ENCODE assay signal across 9 cellular contexts in genomic region chr16:10937068-10937859, GRCh38. TPM values are rescaled to one million over a fixed set of nuclear protein-coding genes. Genes with fewer than 3 reads are reported as not detected.
A peak's percentile ranks its signal among the peaks of the same experiment; 100 is the strongest.
DNase-seq lines count a peak whose midpoint lies in the region; ATAC-seq, FAIRE-seq and TF ChIP-seq lines count a peak whose summit lies in the region.
"Had no signal": no experiment of that assay in that cellular context is flagged by ENCODE, and none has a peak within 500 bp of the region (broad histone marks: within the 10 kb centered on the region; RNA-seq: fewer than 3 reads in every experiment).

No MANE protein-coding gene starts in this region.

- H3K9ac ChIP-seq in astrocyte (ENCODE audit: low read length): no peak overlapping the region

- H3K9me3 Mint-ChIP-seq in activated CD4-positive, alpha-beta T cell treated with anti-CD3 and anti-CD28 coated beads for 36 hours (ENCODE audit: low read depth): no peaks in the 10 kb centered on the region
- H3K9me3 Mint-ChIP-seq in astrocyte (ENCODE audit: unreplicated experiment): no peaks in the 10 kb centered on the region

- intact Hi-C loops in activated CD4-positive, alpha-beta T cell treated with anti-CD3 and anti-CD28 coated beads for 36 hours (cut with DNase I, micrococcal nuclease): no loop called here
- intact Hi-C loops in sciatic nerve (cut with DNase I): no loop called here

- H3K27me3 ChIP-seq in astrocyte (ENCODE audit: insufficient read depth, low read length) (no peaks in the 10 kb centered on the region), H7 (ENCODE audit: control insufficient read depth, insufficient read depth, low read length) (no peaks in the 10 kb centered on the region)

- H3K36me3 Mint-ChIP-seq in activated CD4-positive, alpha-beta T cell treated with anti-CD3 and anti-CD28 coated beads for 36 hours (ENCODE audit: low read depth): peaks cover 43% of the 10 kb centered on the region
- peaks cover 18% of the 10 kb centered on the region for H3K36me3 Mint-ChIP-seq in astrocyte (ENCODE audit: low read depth, unreplicated experiment)

- no peak for ATAC-seq in activated CD4-positive, alpha-beta T cell treated with anti-CD3 and anti-CD28 coated beads for 36 hours
- ATAC-seq in GM19035 (IDR thresholded peaks at IDR 0.05; ENCODE audit: unreplicated experiment) (no peak), sciatic nerve (no peak)

- H3K79me2 ChIP-seq in astrocyte (ENCODE audit: insufficient read depth, low read length): peaks cover 91% of the 10 kb centered on the region

- no peaks in the 10 kb centered on the region for H3K27me3 Mint-ChIP-seq in activated CD4-positive, alpha-beta T cell treated with anti-CD3 and anti-CD28 coated beads for 36 hours
- H3K27me3 Mint-ChIP-seq in astrocyte (ENCODE audit: low read depth, unreplicated experiment): no peaks in the 10 kb centered on the region

- FAIRE-seq in astrocyte (lab: Jason Lieb, UNC): no peak
- FAIRE-seq: urothelium cell line had no signal

- CTCF ChIA-PET in activated CD4-positive, alpha-beta T cell treated with anti-CD3 and anti-CD28 coated beads for 36 hours (lab: Charles Lee): interaction anchor here (0.7 to 1.1 kb wide), 8 partner anchors 16 to 425 kb away, joined by 3 to 4 read pairs (median 3); no protein-coding TSS in a partner anchor

- H3K4me2 ChIP-seq in astrocyte (ENCODE audit: low read length): peak overlapping the region; percentile 97

- H3K27ac Mint-ChIP-seq in activated CD4-positive, alpha-beta T cell treated with anti-CD3 and anti-CD28 coated beads for 36 hours: peak overlapping the region; percentile 66
- H3K27ac Mint-ChIP-seq in astrocyte (ENCODE audit: unreplicated experiment): no peak overlapping the region

- H3K4me1 ChIP-seq in astrocyte (ENCODE audit: insufficient read depth, low read length): peaks cover 33% of the 10 kb centered on the region

- H2AFZ ChIP-seq in astrocyte (ENCODE audit: low read depth, low read length): no peak overlapping the region

- H3K27ac ChIP-seq in astrocyte (ENCODE audit: low read depth, low read length): no peak overlapping the region
- peak overlapping the region; percentile 31 for H3K27ac ChIP-seq in substantia nigra (ENCODE audit: low read depth, low read length, poor library complexity, severe bottlenecking)

- H3K36me3 ChIP-seq in astrocyte (ENCODE audit: insufficient read depth, low read length) (no peaks in the 10 kb centered on the region), H7 (replicated peaks; ENCODE audit: control insufficient read depth, insufficient read depth, low read length) (peaks cover 9% of the 10 kb centered on the region)

- peaks cover 91% of the 10 kb centered on the region for H4K20me1 ChIP-seq in astrocyte (ENCODE audit: insufficient read depth, low read length)

- POLR2A ChIA-PET in activated CD4-positive, alpha-beta T cell treated with anti-CD3 and anti-CD28 coated beads for 36 hours (lab: Charles Lee): no interaction called here

- no peaks in the 10 kb centered on the region for H3K9me3 ChIP-seq in astrocyte (ENCODE audit: insufficient read depth, low read depth, low read length)

- H3K4me1 Mint-ChIP-seq in activated CD4-positive, alpha-beta T cell treated with anti-CD3 and anti-CD28 coated beads for 36 hours: peaks cover 66% of the 10 kb centered on the region
- H3K4me1 Mint-ChIP-seq in astrocyte (ENCODE audit: low read depth, unreplicated experiment): peaks cover 39% of the 10 kb centered on the region

- DNase-seq in activated CD4-positive, alpha-beta T cell treated with anti-CD3 and anti-CD28 coated beads for 36 hours: peak; percentile 30
- DNase-seq in activated CD4-positive, alpha-beta T cell treated with anti-CD3 and anti-CD28 coated beads, Interleukin-2, amount 50 U/mL, for 48 hours: no peak
- DNase-seq in astrocyte (ENCODE audit: low read depth): no peak
- peak; percentile 55 to 68 for DNase-seq in lung microvascular endothelial cell (ENCODE audit: low read depth in 2 of 2)
- DNase-seq in substantia nigra (lab: John Stamatoyannopoulos, UW): peak in 19 of 49 donors; percentile 11 to 56 (median 30)
- DNase-seq in H7: no peak
- DNase-seq in sciatic nerve (ENCODE audit: low spot score): no peak

- no peak for TF ChIP-seq CTCF in astrocyte (IDR thresholded peaks at IDR 0.05; ENCODE audit: insufficient read depth, low read depth, low read length)

- H3K4me3 Mint-ChIP-seq in activated CD4-positive, alpha-beta T cell treated with anti-CD3 and anti-CD28 coated beads for 36 hours: peak overlapping the region; percentile 95
- no peak overlapping the region for H3K4me3 Mint-ChIP-seq in astrocyte (ENCODE audit: unreplicated experiment)

- H3K4me3 ChIP-seq in astrocyte (ENCODE audit: insufficient read depth, low read depth, low read length) (no peak overlapping the region), H7 (ENCODE audit: insufficient read depth, low read depth, low read length) (no peak overlapping the region)

RNA-seq across cellular contexts. Expression of gene DEXI, which starts 5.0 kb away (rescaled TPM):
- 10 to 100 TPM; 33.8 to 34.9 TPM for total RNA-seq in activated CD4-positive, alpha-beta T cell treated with anti-CD3 and anti-CD28 coated beads for 36 hours
- total RNA-seq in astrocyte (39.8 and 46.6 TPM in 2 replicates), lung microvascular endothelial cell (31.4 and 62.3 TPM in 2 replicates), sciatic nerve (31.7 TPM)
- total RNA-seq in H7 (2014; rRNA removed; shearing (Covaris generic)): 55.9 and 63.1 TPM in 2 replicates

RNA-seq across cellular contexts. Expression of gene CLEC16A, which starts 7.1 kb away (rescaled TPM):
- 10 to 100 TPM; 23.5 to 25.4 TPM for total RNA-seq in activated CD4-positive, alpha-beta T cell treated with anti-CD3 and anti-CD28 coated beads for 36 hours
- 31.7 and 32.1 TPM in 2 replicates for total RNA-seq in astrocyte
- 10.5 and 23.4 TPM in 2 replicates for total RNA-seq in lung microvascular endothelial cell
- total RNA-seq in H7 (2014; rRNA removed; shearing (Covaris generic)): 12.0 and 15.1 TPM in 2 replicates
- total RNA-seq in sciatic nerve: 39.4 TPM

Comparison
In these comparisons a context has a peak if more than half of its experiments do, and no peak if none do; other contexts are left out.
1. DNase-seq: peak in activated CD4-positive, alpha-beta T cell treated with anti-CD3 and anti-CD28 coated beads for 36 hours (single experiment) and lung microvascular endothelial cell (2 of 2); none in activated CD4-positive, alpha-beta T cell treated with anti-CD3 and anti-CD28 coated beads, Interleukin-2, amount 50 U/mL, for 48 hours (0 of 2), astrocyte (single experiment), H7 (single experiment) and sciatic nerve (single experiment).